Comparison of ENCODE assay signal across 20 cellular contexts in genomic region chr5:8474569-8474930, GRCh38.
"Had no signal": no experiment of that assay in that cellular context is flagged by ENCODE, and none has a peak within 500 bp of the region (broad histone marks: within the 10 kb centered on the region; RNA-seq: fewer than 3 reads in every experiment).

No MANE protein-coding gene starts in this region.

- DNase-seq: activated CD4-positive, alpha-beta memory T cell treated with anti-CD3 and anti-CD28 coated beads for 36 hours; activated CD4-positive, alpha-beta T cell treated with anti-CD3 and anti-CD28 coated beads, Interleukin-2, amount 10 ng/mL, durations not matched to agents 7 days and 5 days; activated CD4-positive, CD25-positive, alpha-beta regulatory T cell; activated CD8-positive, alpha-beta memory T cell treated with anti-CD3 and anti-CD28 coated beads for 24 hours; activated gamma-delta T cell; activated naive CD4-positive, alpha-beta T cell treated with anti-CD3 and anti-CD28 coated beads, Interleukin-2, amount 10 ng/mL, durations not matched to agents 7 days and 5 days; activated naive CD8-positive, alpha-beta T cell treated with anti-CD3 and anti-CD28 coated beads for 36 hours; activated T-cell treated with anti-CD3 and anti-CD28 coated beads, Interleukin-2, amount 50 U/mL, for 4 hours; cerebellar nuclear complex; KG1; NCI-H1436 treated with DMSO at 0.1 percent for 48 hours; NCI-H187; NCI-H2171; NCI-H226; NCI-H510A; NCI-H774; SHP77 treated with DMSO at 0.1 percent for 48 hours; T1000 had no signal

- H3K36me3 Mint-ChIP-seq: activated CD4-positive, alpha-beta memory T cell treated with anti-CD3 and anti-CD28 coated beads for 36 hours; activated naive CD4-positive, alpha-beta T cell treated with anti-CD3 and anti-CD28 coated beads, Interleukin-2, amount 10 ng/mL, durations not matched to agents 7 days and 5 days; IgD-negative memory B cell had no signal

- H3K27me3 Mint-ChIP-seq: activated CD4-positive, alpha-beta memory T cell treated with anti-CD3 and anti-CD28 coated beads for 36 hours; activated CD4-positive, alpha-beta T cell treated with anti-CD3 and anti-CD28 coated beads, Interleukin-2, amount 10 ng/mL, durations not matched to agents 7 days and 5 days; activated naive CD4-positive, alpha-beta T cell treated with anti-CD3 and anti-CD28 coated beads, Interleukin-2, amount 10 ng/mL, durations not matched to agents 7 days and 5 days; activated naive CD8-positive, alpha-beta T cell treated with anti-CD3 and anti-CD28 coated beads for 36 hours; IgD-negative memory B cell had no signal

- H3K4me1 Mint-ChIP-seq: activated CD4-positive, alpha-beta T cell treated with anti-CD3 and anti-CD28 coated beads, Interleukin-2, amount 10 ng/mL, durations not matched to agents 7 days and 5 days; activated naive CD4-positive, alpha-beta T cell treated with anti-CD3 and anti-CD28 coated beads, Interleukin-2, amount 10 ng/mL, durations not matched to agents 7 days and 5 days; activated naive CD8-positive, alpha-beta T cell treated with anti-CD3 and anti-CD28 coated beads for 36 hours; IgD-negative memory B cell had no signal

- H3K27ac Mint-ChIP-seq: activated CD4-positive, alpha-beta memory T cell treated with anti-CD3 and anti-CD28 coated beads for 36 hours; activated CD4-positive, alpha-beta T cell treated with anti-CD3 and anti-CD28 coated beads, Interleukin-2, amount 10 ng/mL, durations not matched to agents 7 days and 5 days; activated naive CD4-positive, alpha-beta T cell treated with anti-CD3 and anti-CD28 coated beads, Interleukin-2, amount 10 ng/mL, durations not matched to agents 7 days and 5 days; activated naive CD8-positive, alpha-beta T cell treated with anti-CD3 and anti-CD28 coated beads for 36 hours; IgD-negative memory B cell; T-helper 1 cell treated with Interleukin-12 subunit alpha and Interleukin-12 subunit beta and Interleukin-4 antibody, amounts not matched to agents 30 μg/mL and 1 μg/mL, for 36 hours had no signal

- H3K4me3 Mint-ChIP-seq: activated CD4-positive, alpha-beta memory T cell treated with anti-CD3 and anti-CD28 coated beads for 36 hours; activated CD4-positive, alpha-beta T cell treated with anti-CD3 and anti-CD28 coated beads, Interleukin-2, amount 10 ng/mL, durations not matched to agents 7 days and 5 days; activated naive CD4-positive, alpha-beta T cell treated with anti-CD3 and anti-CD28 coated beads, Interleukin-2, amount 10 ng/mL, durations not matched to agents 7 days and 5 days; activated naive CD8-positive, alpha-beta T cell treated with anti-CD3 and anti-CD28 coated beads for 36 hours; activated T-cell treated with anti-CD3 and anti-CD28 coated beads, Interleukin-2, amount 50 U/mL, for 4 hours; IgD-negative memory B cell; T-helper 1 cell treated with Interleukin-12 subunit alpha and Interleukin-12 subunit beta and Interleukin-4 antibody, amounts not matched to agents 30 μg/mL and 1 μg/mL, for 36 hours had no signal

- ATAC-seq: activated T-cell treated with anti-CD3 and anti-CD28 coated beads, Interleukin-2, amount 50 U/mL, for 4 hours had no signal
